In genomic region chr18:13813271-13813849, GRCh38 we compare ENCODE assay signal across 8 cellular contexts. TPM values are rescaled to one million over a fixed set of nuclear protein-coding genes. Genes with fewer than 3 reads are reported as not detected.
DNase-seq lines count a peak whose midpoint lies in the region; ATAC-seq and TF ChIP-seq lines count a peak whose summit lies in the region.

No MANE protein-coding gene starts in this region.

- dilution Hi-C loops in mammary epithelial cell (cut with HindIII; ENCODE audit: low sequenced_read_pairs): no loop called here

- H3K4me2 ChIP-seq in mammary epithelial cell (ENCODE audit: insufficient read depth, low read depth, low read length): no peak overlapping the region

- no TSS peak for BruUV-seq in mammary epithelial cell (replicated peaks; lab: Mats Ljungman, UMichigan)

- H3K27ac ChIP-seq in VCaP (no peak overlapping the region), mammary epithelial cell (ENCODE audit: insufficient read depth, low read depth, low read length) (no peak overlapping the region)

- 19% methylated on average over 4 of the region's 4 CpGs for WGBS in mammary epithelial cell (ENCODE audit: low coverage, missing lambda C conversion rate)

- H4K20me1 ChIP-seq in mammary epithelial cell (ENCODE audit: insufficient read depth, low read length): no peaks in the 10 kb centered on the region

- H3K4me1 ChIP-seq in mammary epithelial cell (ENCODE audit: insufficient read depth, low read length): peaks cover 5% of the 10 kb centered on the region

- H3K4me3 ChIP-seq in mammary epithelial cell (replicated peaks in 1 of 3; ENCODE audit: insufficient read depth in 1 of 3, low read depth in 2 of 3, low read length in 3 of 3): no peak overlapping the region

- intact Hi-C loops in mammary epithelial cell (cut with micrococcal nuclease) (loop anchor here (5.0 to 10.0 kb wide), 2 partner anchors 274 to 581 kb away; no protein-coding TSS in a partner anchor), posterior vena cava (cut with DNase I) (no loop called here)

- no peaks in the 10 kb centered on the region for H3K27me3 ChIP-seq in mammary epithelial cell (ENCODE audit: insufficient read depth, low read length)

- DNase-seq in NCI-H146 treated with DMSO at 0.1 percent for 48 hours (lab: John Stamatoyannopoulos, UW; ENCODE audit: unreplicated experiment) (peak; percentile 58), mammary epithelial cell (peak; percentile 44), kidney glomerular epithelial cell (lab: John Stamatoyannopoulos, UW) (peak; percentile 34), posterior vena cava (ENCODE audit: low spot score) (no peak)
- peak; percentile 59 to 60 for DNase-seq in stimulated activated CD4-positive, alpha-beta T cell treated with anti-CD3 and anti-CD28 coated beads, Interleukin-2, amount 100 ng/mL, for 48 hours

- in situ Hi-C loops in mammary epithelial cell (cut with MboI; ENCODE audit: low sequenced_read_pairs in 2 of 2): loop anchor here in 1 of 2 donors (25.0 kb wide), 1 partner anchor 251 kb away; no protein-coding TSS in a partner anchor

- H3K36me3 ChIP-seq in mammary epithelial cell (ENCODE audit: insufficient read depth, low read length): no peaks in the 10 kb centered on the region

- peak; percentile 86 for ATAC-seq in HG02588 (IDR thresholded peaks at IDR 0.05; ENCODE audit: unreplicated experiment)

- TF ChIP-seq CTCF in GM12874 (IDR thresholded peaks at IDR 0.05; ENCODE audit: insufficient read depth, low read depth, low read length) (peak; percentile 73), VCaP (conservative IDR thresholded peaks at IDR 0.05) (peak; percentile 93), mammary epithelial cell (conservative IDR thresholded peaks at IDR 0.05 in 1 of 2, IDR thresholded peaks at IDR 0.05 in 1 of 2; ENCODE audit: extremely low read depth in 1 of 2, insufficient read depth in 1 of 2, low read depth in 1 of 2, low read length in 2 of 2) (peak; percentile 85 to 91)

- no peaks in the 10 kb centered on the region for H3K79me2 ChIP-seq in mammary epithelial cell (ENCODE audit: insufficient read depth, low read length)

- H3K9ac ChIP-seq in mammary epithelial cell (ENCODE audit: insufficient read depth, low read length): no peak overlapping the region

- H2AFZ ChIP-seq in mammary epithelial cell (ENCODE audit: low read depth, low read length): no peak overlapping the region

- CTCF ChIA-PET in mammary epithelial cell (lab: Charles Lee; ENCODE audit: low non-redundant PET): interaction anchor here (0.6 to 1.1 kb wide), 2 partner anchors 9 to 274 kb away, joined by 3 read pairs; no protein-coding TSS in a partner anchor

- no peaks in the 10 kb centered on the region for H3K9me3 ChIP-seq in mammary epithelial cell (replicated peaks; ENCODE audit: insufficient read depth, low read length)

RNA-seq across cellular contexts. Expression of gene MC5R, which starts 10.6 kb away (rescaled TPM):
- total RNA-seq in mammary epithelial cell: not detected
- not detected for polyA plus RNA-seq in mammary epithelial cell
- polyA minus RNA-seq in mammary epithelial cell: not detected
- not detected for total RNA-seq in posterior vena cava
